In genomic region chr1:207698822-207699483, GRCh38 we compare ENCODE assay signal across 9 cellular contexts. TPM values are rescaled to one million over a fixed set of nuclear protein-coding genes. Genes with fewer than 3 reads are reported as not detected.
DNase-seq lines count a peak whose midpoint lies in the region; ATAC-seq and TF ChIP-seq lines count a peak whose summit lies in the region.
"Had no signal": no experiment of that assay in that cellular context is flagged by ENCODE, and none has a peak within 500 bp of the region (broad histone marks: within the 10 kb centered on the region; RNA-seq: fewer than 3 reads in every experiment).

No MANE protein-coding gene starts in this region.

- H3K79me2 ChIP-seq in KMS-11 (ENCODE audit: insufficient read depth, low read depth) = no peaks in the 10 kb centered on the region

- no peak overlapping the region for H3K4me3 Mint-ChIP-seq in brain

- H3K4me3 ChIP-seq in KMS-11 (IDR thresholded peaks at IDR 0.05; ENCODE audit: insufficient read depth, low read depth, low read length) (no peak overlapping the region), kidney epithelial cell (ENCODE audit: low read depth, low read length) (no peak overlapping the region)

- no peaks in the 10 kb centered on the region for H3K4me1 Mint-ChIP-seq in brain

- H3K27me3 ChIP-seq in KMS-11 (ENCODE audit: insufficient read depth, low read depth) (no peaks in the 10 kb centered on the region), kidney epithelial cell (ENCODE audit: control insufficient read depth, insufficient read depth, low read length) (no peaks in the 10 kb centered on the region)

- no peaks in the 10 kb centered on the region for H3K9me3 Mint-ChIP-seq in brain

- H3K27me3 Mint-ChIP-seq in brain = peaks cover 12% of the 10 kb centered on the region

- H3K27ac ChIP-seq in KMS-11 = no peak overlapping the region

- peak; percentile 84 for TF ChIP-seq CTCF in KMS-11 (conservative IDR thresholded peaks at IDR 0.05; ENCODE audit: low read depth, low read length)
- peak; percentile 60 to 68 for TF ChIP-seq CTCF in brain (conservative IDR thresholded peaks at IDR 0.05)
- TF ChIP-seq CTCF in kidney epithelial cell (IDR thresholded peaks at IDR 0.05; ENCODE audit: insufficient read depth, low read length, poor library complexity, severe bottlenecking) = peak; percentile 56

- no peaks in the 10 kb centered on the region for H3K36me3 Mint-ChIP-seq in brain

- no peaks in the 10 kb centered on the region for H3K4me1 ChIP-seq in KMS-11 (ENCODE audit: low read depth, poor library complexity, severe bottlenecking)

- no peak for ATAC-seq in HG03175 (IDR thresholded peaks at IDR 0.05; ENCODE audit: unreplicated experiment)
- no peak for ATAC-seq in HG03469 (IDR thresholded peaks at IDR 0.05; ENCODE audit: unreplicated experiment)

- DNase-seq in DMS53 (lab: John Stamatoyannopoulos, UW) (peak; percentile 84), SHP77 treated with DMSO at 0.1 percent for 48 hours (lab: John Stamatoyannopoulos, UW) (peak; percentile 27), kidney epithelial cell (ENCODE audit: low read depth) (peak; percentile 5)
- DNase-seq in stimulated activated CD4-positive, alpha-beta T cell treated with anti-CD3 and anti-CD28 coated beads, Interleukin-2, amount 100 ng/mL, for 48 hours = peak; percentile 31 to 37

- H3K36me3 ChIP-seq in KMS-11 (ENCODE audit: insufficient read depth) (no peaks in the 10 kb centered on the region), kidney epithelial cell (ENCODE audit: control insufficient read depth, insufficient read depth, low read length) (no peaks in the 10 kb centered on the region)

- peak overlapping the region; percentile 56 for H2AFZ ChIP-seq in KMS-11 (ENCODE audit: low read depth)

- H3K4me2 ChIP-seq in KMS-11 = no peak overlapping the region

- H3K9ac ChIP-seq in KMS-11 = no peak overlapping the region

- no peak overlapping the region for H3K27ac Mint-ChIP-seq in brain

- H4K20me1 ChIP-seq in KMS-11 (ENCODE audit: insufficient read depth) = no peaks in the 10 kb centered on the region

RNA-seq across cellular contexts. Expression of gene CD46, which starts 52.9 kb away (rescaled TPM):
- polyA plus RNA-seq in brain (ENCODE audit: insufficient read depth, low read depth, low replicate concordance) = 29.0 TPM
- total RNA-seq in kidney epithelial cell = 127 and 138 TPM in 2 replicates

RNA-seq across cellular contexts. Expression of gene CR1L, which starts 54.0 kb away (rescaled TPM):
- polyA plus RNA-seq in brain (ENCODE audit: insufficient read depth, low read depth, low replicate concordance) = not detected
- total RNA-seq in kidney epithelial cell = not detected in 2 replicates
- total RNA-seq: activated CD8-positive, alpha-beta memory T cell treated with anti-CD3 and anti-CD28 coated beads for 36 hours had no signal

Comparison
In these comparisons a context has a peak if more than half of its experiments do, and no peak if none do; other contexts are left out.
1. DNase-seq: peak in every context shown above with its lines; median percentile 84 in DMS53; 34 in stimulated activated CD4-positive, alpha-beta T cell treated with anti-CD3 and anti-CD28 coated beads, Interleukin-2, amount 100 ng/mL, for 48 hours; 27 in SHP77 treated with DMSO at 0.1 percent for 48 hours; 5 in kidney epithelial cell.